In the genomic region with DNA sequence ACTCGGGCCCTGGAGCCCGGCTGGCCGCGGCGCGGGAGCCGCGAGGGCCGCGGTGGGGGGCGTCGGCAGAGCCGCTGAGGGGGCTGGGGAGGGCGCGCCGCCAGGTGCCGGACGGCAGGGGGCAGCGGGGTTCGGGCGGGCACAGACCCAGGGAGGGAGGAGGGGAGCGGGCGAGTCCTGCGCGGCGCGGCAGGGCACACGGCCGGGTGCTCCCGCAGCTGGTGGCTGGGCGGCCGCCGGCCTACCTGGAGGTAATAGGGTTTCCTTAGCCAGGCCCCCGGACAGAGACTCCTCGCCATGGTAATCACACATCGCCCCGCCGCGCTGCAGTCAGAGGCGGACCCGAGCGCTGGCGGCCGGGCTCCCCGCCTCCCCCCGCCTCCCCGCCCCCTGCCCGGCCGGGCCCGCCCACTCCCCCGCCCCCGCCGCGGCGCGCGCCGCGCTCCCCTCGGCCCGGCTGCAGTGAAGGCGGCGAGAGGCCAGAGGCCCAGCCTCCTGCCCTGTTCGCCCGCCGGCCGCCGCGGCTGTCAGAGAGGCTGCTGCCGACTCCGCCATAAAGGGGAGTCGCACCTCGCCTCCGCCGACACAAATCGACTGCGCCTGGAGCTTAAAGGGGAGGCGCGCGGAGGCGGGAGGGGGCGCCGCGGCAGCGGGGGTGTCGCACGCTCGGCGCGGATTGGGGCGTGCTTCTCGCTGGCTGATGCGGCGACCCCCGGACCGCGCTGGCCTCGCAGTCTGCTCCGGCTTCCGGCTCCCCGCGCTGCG, we compare ENCODE assay signal across 1 cellular context.
TF ChIP-seq lines count a peak whose summit lies in the region.

A gene (minus strand): TSS at position 332 of the 765 bp plus-strand sequence. CDS start 33 bp downstream, at position 299.

TF ChIP-seq in K562, 482 proteins besides CTCF, POLR2A, EP300 and RAD21 (continued from another document and continues in another):
- TF ChIP-seq, protein P1, sequence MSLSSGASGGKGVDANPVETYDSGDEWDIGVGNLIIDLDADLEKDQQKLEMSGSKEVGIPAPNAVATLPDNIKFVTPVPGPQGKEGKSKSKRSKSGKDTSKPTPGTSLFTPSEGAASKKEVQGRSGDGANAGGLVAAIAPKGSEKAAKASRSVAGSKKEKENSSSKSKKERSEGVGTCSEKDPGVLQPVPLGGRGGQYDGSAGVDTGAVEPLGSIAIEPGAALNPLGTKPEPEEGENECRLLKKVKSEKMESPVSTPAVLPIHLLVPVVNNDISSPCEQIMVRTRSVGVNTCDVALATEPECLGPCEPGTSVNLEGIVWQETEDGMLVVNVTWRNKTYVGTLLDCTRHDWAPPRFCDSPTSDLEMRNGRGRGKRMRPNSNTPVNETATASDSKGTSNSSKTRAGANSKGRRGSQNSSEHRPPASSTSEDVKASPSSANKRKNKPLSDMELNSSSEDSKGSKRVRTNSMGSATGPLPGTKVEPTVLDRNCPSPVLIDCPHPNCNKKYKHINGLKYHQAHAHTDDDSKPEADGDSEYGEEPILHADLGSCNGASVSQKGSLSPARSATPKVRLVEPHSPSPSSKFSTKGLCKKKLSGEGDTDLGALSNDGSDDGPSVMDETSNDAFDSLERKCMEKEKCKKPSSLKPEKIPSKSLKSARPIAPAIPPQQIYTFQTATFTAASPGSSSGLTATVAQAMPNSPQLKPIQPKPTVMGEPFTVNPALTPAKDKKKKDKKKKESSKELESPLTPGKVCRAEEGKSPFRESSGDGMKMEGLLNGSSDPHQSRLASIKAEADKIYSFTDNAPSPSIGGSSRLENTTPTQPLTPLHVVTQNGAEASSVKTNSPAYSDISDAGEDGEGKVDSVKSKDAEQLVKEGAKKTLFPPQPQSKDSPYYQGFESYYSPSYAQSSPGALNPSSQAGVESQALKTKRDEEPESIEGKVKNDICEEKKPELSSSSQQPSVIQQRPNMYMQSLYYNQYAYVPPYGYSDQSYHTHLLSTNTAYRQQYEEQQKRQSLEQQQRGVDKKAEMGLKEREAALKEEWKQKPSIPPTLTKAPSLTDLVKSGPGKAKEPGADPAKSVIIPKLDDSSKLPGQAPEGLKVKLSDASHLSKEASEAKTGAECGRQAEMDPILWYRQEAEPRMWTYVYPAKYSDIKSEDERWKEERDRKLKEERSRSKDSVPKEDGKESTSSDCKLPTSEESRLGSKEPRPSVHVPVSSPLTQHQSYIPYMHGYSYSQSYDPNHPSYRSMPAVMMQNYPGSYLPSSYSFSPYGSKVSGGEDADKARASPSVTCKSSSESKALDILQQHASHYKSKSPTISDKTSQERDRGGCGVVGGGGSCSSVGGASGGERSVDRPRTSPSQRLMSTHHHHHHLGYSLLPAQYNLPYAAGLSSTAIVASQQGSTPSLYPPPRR (CRISPR knock-in tag; IDR thresholded peaks at IDR 0.05; ENCODE audit: borderline replicate concordance) = no peak
- TF ChIP-seq ETV5 (CRISPR knock-in tag; IDR thresholded peaks at IDR 0.05; ENCODE audit: low read depth) = peak; percentile 35; the same call in 1 of the 2 replicates
- TF ChIP-seq CREM (IDR thresholded peaks at IDR 0.05; ENCODE audit: low read depth) = peak; percentile 7; the same call in 1 of the 2 replicates
- TF ChIP-seq FOXP1 (CRISPR knock-in tag; IDR thresholded peaks at IDR 0.05) = 0 out of 2 replicates have a peak, but pooled peaks have one; percentile 3
- TF ChIP-seq ZNF263 (CRISPR knock-in tag; IDR thresholded peaks at IDR 0.05; ENCODE audit: borderline replicate concordance) = peak; percentile 58; the same call in 1 of the 2 replicates
- TF ChIP-seq TAF1 (IDR thresholded peaks at IDR 0.05; ENCODE audit: control insufficient read depth, extremely low read depth, insufficient read depth, low read length, severe bottlenecking) = peak; percentile 50
- peak; percentile 41 for TF ChIP-seq HMGN3 (IDR thresholded peaks at IDR 0.05; ENCODE audit: borderline replicate concordance, extremely low read depth, insufficient read length, low read depth, low read length)
- 0 out of 2 replicates have a peak, but pooled peaks have one; percentile 43 for TF ChIP-seq SIN3B (IDR thresholded peaks at IDR 0.05; ENCODE audit: low read depth)
- TF ChIP-seq NONO (IDR thresholded peaks at IDR 0.05; ENCODE audit: low read depth in 2 of 2, low read length in 1 of 2) = 0 out of 4 replicates have a peak, but pooled peaks of 1 of the 2 experiments have one; percentile 20
- TF ChIP-seq, protein P2, sequence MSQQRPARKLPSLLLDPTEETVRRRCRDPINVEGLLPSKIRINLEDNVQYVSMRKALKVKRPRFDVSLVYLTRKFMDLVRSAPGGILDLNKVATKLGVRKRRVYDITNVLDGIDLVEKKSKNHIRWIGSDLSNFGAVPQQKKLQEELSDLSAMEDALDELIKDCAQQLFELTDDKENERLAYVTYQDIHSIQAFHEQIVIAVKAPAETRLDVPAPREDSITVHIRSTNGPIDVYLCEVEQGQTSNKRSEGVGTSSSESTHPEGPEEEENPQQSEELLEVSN (IDR thresholded peaks at IDR 0.05; ENCODE audit: borderline replicate concordance in 1 of 2, extremely low read depth in 1 of 2, insufficient read depth in 1 of 2, insufficient read length in 1 of 2, low read depth in 1 of 2, low read length in 1 of 2, poor library complexity in 1 of 2, severe bottlenecking in 1 of 2) = peak; percentile 7 to 54
- TF ChIP-seq KDM2B (CRISPR knock-in tag; IDR thresholded peaks at IDR 0.05) = peak; percentile 70; the same call in 1 of the 2 replicates
- no peak for TF ChIP-seq RBM15 (IDR thresholded peaks at IDR 0.05; ENCODE audit: insufficient read depth, low read length)
- peak; percentile 74; the same call in 1 of the 2 replicates for TF ChIP-seq KAT7 (CRISPR knock-in tag; IDR thresholded peaks at IDR 0.05; ENCODE audit: borderline replicate concordance)
- peak; percentile 78 for TF ChIP-seq RBFOX2 (IDR thresholded peaks at IDR 0.05; ENCODE audit: low read depth, low read length)
- no peak for TF ChIP-seq SP2 (IDR thresholded peaks at IDR 0.05; ENCODE audit: extremely low read depth, low read depth, low read length, poor library complexity, severe bottlenecking)
- 0 out of 2 replicates have a peak, but pooled peaks have one; percentile 9 for TF ChIP-seq HNRNPL (IDR thresholded peaks at IDR 0.05; ENCODE audit: low read depth, low read length)
- TF ChIP-seq, protein P3, sequence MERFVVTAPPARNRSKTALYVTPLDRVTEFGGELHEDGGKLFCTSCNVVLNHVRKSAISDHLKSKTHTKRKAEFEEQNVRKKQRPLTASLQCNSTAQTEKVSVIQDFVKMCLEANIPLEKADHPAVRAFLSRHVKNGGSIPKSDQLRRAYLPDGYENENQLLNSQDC (CRISPR knock-in tag; IDR thresholded peaks at IDR 0.05) = 0 out of 2 replicates have a peak, but pooled peaks have one; percentile 36
- TF ChIP-seq, protein P4, sequence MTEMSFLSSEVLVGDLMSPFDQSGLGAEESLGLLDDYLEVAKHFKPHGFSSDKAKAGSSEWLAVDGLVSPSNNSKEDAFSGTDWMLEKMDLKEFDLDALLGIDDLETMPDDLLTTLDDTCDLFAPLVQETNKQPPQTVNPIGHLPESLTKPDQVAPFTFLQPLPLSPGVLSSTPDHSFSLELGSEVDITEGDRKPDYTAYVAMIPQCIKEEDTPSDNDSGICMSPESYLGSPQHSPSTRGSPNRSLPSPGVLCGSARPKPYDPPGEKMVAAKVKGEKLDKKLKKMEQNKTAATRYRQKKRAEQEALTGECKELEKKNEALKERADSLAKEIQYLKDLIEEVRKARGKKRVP (CRISPR knock-in tag; IDR thresholded peaks at IDR 0.05) = no peak
- TF ChIP-seq, protein P5, sequence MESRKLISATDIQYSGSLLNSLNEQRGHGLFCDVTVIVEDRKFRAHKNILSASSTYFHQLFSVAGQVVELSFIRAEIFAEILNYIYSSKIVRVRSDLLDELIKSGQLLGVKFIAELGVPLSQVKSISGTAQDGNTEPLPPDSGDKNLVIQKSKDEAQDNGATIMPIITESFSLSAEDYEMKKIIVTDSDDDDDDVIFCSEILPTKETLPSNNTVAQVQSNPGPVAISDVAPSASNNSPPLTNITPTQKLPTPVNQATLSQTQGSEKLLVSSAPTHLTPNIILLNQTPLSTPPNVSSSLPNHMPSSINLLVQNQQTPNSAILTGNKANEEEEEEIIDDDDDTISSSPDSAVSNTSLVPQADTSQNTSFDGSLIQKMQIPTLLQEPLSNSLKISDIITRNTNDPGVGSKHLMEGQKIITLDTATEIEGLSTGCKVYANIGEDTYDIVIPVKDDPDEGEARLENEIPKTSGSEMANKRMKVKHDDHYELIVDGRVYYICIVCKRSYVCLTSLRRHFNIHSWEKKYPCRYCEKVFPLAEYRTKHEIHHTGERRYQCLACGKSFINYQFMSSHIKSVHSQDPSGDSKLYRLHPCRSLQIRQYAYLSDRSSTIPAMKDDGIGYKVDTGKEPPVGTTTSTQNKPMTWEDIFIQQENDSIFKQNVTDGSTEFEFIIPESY (CRISPR knock-in tag; IDR thresholded peaks at IDR 0.05) = 0 out of 2 replicates have a peak, but pooled peaks have one; percentile 33
- TF ChIP-seq, protein P6, sequence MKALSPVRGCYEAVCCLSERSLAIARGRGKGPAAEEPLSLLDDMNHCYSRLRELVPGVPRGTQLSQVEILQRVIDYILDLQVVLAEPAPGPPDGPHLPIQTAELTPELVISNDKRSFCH (CRISPR knock-in tag; IDR thresholded peaks at IDR 0.05) = no peak
- TF ChIP-seq, protein P6 (tag; IDR thresholded peaks at IDR 0.05) = peak; percentile 68; the same call in 1 of the 2 replicates
- TF ChIP-seq, protein P7, sequence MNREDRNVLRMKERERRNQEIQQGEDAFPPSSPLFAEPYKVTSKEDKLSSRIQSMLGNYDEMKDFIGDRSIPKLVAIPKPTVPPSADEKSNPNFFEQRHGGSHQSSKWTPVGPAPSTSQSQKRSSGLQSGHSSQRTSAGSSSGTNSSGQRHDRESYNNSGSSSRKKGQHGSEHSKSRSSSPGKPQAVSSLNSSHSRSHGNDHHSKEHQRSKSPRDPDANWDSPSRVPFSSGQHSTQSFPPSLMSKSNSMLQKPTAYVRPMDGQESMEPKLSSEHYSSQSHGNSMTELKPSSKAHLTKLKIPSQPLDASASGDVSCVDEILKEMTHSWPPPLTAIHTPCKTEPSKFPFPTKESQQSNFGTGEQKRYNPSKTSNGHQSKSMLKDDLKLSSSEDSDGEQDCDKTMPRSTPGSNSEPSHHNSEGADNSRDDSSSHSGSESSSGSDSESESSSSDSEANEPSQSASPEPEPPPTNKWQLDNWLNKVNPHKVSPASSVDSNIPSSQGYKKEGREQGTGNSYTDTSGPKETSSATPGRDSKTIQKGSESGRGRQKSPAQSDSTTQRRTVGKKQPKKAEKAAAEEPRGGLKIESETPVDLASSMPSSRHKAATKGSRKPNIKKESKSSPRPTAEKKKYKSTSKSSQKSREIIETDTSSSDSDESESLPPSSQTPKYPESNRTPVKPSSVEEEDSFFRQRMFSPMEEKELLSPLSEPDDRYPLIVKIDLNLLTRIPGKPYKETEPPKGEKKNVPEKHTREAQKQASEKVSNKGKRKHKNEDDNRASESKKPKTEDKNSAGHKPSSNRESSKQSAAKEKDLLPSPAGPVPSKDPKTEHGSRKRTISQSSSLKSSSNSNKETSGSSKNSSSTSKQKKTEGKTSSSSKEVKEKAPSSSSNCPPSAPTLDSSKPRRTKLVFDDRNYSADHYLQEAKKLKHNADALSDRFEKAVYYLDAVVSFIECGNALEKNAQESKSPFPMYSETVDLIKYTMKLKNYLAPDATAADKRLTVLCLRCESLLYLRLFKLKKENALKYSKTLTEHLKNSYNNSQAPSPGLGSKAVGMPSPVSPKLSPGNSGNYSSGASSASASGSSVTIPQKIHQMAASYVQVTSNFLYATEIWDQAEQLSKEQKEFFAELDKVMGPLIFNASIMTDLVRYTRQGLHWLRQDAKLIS (CRISPR knock-in tag; IDR thresholded peaks at IDR 0.05) = 0 out of 2 replicates have a peak, but pooled peaks have one; percentile 25
- TF ChIP-seq, protein P8, sequence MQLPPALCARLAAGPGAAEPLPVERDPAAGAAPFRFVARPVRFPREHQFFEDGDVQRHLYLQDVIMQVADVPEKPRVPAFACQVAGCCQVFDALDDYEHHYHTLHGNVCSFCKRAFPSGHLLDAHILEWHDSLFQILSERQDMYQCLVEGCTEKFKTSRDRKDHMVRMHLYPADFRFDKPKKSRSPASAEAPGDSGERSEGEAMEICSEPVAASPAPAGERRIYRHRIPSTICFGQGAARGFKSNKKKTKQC (CRISPR knock-in tag; IDR thresholded peaks at IDR 0.05) = peak; percentile 59; the same call in 1 of the 2 replicates
- TF ChIP-seq, protein P9, sequence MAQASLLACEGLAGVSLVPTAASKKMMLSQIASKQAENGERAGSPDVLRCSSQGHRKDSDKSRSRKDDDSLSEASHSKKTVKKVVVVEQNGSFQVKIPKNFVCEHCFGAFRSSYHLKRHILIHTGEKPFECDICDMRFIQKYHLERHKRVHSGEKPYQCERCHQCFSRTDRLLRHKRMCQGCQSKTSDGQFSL (CRISPR knock-in tag; IDR thresholded peaks at IDR 0.05) = peak; percentile 70
- TF ChIP-seq, protein P9 (tag; IDR thresholded peaks at IDR 0.05) = no peak
- TF ChIP-seq RNF2 (IDR thresholded peaks at IDR 0.05) = no peak
- TF ChIP-seq, protein P10, sequence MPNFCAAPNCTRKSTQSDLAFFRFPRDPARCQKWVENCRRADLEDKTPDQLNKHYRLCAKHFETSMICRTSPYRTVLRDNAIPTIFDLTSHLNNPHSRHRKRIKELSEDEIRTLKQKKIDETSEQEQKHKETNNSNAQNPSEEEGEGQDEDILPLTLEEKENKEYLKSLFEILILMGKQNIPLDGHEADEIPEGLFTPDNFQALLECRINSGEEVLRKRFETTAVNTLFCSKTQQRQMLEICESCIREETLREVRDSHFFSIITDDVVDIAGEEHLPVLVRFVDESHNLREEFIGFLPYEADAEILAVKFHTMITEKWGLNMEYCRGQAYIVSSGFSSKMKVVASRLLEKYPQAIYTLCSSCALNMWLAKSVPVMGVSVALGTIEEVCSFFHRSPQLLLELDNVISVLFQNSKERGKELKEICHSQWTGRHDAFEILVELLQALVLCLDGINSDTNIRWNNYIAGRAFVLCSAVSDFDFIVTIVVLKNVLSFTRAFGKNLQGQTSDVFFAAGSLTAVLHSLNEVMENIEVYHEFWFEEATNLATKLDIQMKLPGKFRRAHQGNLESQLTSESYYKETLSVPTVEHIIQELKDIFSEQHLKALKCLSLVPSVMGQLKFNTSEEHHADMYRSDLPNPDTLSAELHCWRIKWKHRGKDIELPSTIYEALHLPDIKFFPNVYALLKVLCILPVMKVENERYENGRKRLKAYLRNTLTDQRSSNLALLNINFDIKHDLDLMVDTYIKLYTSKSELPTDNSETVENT (CRISPR knock-in tag; IDR thresholded peaks at IDR 0.05) = 0 out of 2 replicates have a peak, but pooled peaks have one; percentile 32
- TF ChIP-seq CXXC5 (CRISPR knock-in tag; IDR thresholded peaks at IDR 0.05) = peak; percentile 5
- no peak for TF ChIP-seq KAT2B (IDR thresholded peaks at IDR 0.05; ENCODE audit: low read depth, low read length)
- TF ChIP-seq, protein P11, sequence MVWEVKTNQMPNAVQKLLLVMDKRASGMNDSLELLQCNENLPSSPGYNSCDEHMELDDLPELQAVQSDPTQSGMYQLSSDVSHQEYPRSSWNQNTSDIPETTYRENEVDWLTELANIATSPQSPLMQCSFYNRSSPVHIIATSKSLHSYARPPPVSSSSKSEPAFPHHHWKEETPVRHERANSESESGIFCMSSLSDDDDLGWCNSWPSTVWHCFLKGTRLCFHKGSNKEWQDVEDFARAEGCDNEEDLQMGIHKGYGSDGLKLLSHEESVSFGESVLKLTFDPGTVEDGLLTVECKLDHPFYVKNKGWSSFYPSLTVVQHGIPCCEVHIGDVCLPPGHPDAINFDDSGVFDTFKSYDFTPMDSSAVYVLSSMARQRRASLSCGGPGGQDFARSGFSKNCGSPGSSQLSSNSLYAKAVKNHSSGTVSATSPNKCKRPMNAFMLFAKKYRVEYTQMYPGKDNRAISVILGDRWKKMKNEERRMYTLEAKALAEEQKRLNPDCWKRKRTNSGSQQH (CRISPR knock-in tag; IDR thresholded peaks at IDR 0.05) = no peak
- TF ChIP-seq ZBTB7A (IDR thresholded peaks at IDR 0.05; ENCODE audit: borderline replicate concordance, control insufficient read depth, low read depth, low read length) = peak; percentile 87; the same call in 1 of the 2 replicates
